1 cellular context compared by ENCODE assay signal in the genomic region with DNA sequence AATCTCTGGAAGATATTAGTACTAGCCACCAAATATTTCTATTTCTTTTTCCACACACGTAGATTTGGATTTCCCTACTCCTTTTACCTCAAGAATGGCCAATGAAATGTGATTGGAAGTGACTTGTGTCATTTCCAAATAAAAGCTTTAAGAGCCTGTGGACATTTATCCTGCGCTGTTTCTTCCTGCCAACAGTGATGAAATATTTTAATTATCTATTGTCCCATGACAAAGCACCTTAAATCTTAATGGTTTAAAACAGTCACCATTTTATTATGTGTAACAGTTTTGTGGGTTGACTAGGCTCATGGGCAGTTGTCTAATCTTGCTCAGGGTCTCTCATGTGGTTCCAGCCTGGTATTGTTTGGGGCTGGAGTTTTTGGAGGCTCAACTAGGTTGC.
TF ChIP-seq lines count a peak whose summit lies in the region.

No MANE protein-coding gene starts in this region.

TF ChIP-seq in K562, 482 proteins besides CTCF, POLR2A, EP300 and RAD21:
- TF ChIP-seq, protein P1, sequence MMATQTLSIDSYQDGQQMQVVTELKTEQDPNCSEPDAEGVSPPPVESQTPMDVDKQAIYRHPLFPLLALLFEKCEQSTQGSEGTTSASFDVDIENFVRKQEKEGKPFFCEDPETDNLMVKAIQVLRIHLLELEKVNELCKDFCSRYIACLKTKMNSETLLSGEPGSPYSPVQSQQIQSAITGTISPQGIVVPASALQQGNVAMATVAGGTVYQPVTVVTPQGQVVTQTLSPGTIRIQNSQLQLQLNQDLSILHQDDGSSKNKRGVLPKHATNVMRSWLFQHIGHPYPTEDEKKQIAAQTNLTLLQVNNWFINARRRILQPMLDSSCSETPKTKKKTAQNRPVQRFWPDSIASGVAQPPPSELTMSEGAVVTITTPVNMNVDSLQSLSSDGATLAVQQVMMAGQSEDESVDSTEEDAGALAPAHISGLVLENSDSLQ (IDR thresholded peaks at IDR 0.05): no peak
- TF ChIP-seq NR2C1 (IDR thresholded peaks at IDR 0.05) (0 out of 2 replicates have a peak, but pooled peaks have one; percentile 1), NR2C1 (tag; IDR thresholded peaks at IDR 0.05) (no peak), CEBPG (CRISPR knock-in tag; IDR thresholded peaks at IDR 0.05) (no peak), CEBPG (tag; conservative IDR thresholded peaks at IDR 0.05 in 1 of 2, IDR thresholded peaks at IDR 0.05 in 1 of 2) (0 out of 4 replicates have a peak, but pooled peaks of 1 of the 2 experiments have one; percentile 40), CEBPB (tag; IDR thresholded peaks at IDR 0.05) (0 out of 2 replicates have a peak, but pooled peaks have one; percentile 34), SMARCC2 (IDR thresholded peaks at IDR 0.05; ENCODE audit: low read depth) (no peak), ATF1 (CRISPR knock-in tag; IDR thresholded peaks at IDR 0.05) (no peak), ATF1 (tag; IDR thresholded peaks at IDR 0.05) (no peak), MYNN (IDR thresholded peaks at IDR 0.05) (peak; percentile 18; the same call in 1 of the 2 replicates), MYNN (CRISPR knock-in tag; IDR thresholded peaks at IDR 0.05) (no peak)
- TF ChIP-seq, protein P2, sequence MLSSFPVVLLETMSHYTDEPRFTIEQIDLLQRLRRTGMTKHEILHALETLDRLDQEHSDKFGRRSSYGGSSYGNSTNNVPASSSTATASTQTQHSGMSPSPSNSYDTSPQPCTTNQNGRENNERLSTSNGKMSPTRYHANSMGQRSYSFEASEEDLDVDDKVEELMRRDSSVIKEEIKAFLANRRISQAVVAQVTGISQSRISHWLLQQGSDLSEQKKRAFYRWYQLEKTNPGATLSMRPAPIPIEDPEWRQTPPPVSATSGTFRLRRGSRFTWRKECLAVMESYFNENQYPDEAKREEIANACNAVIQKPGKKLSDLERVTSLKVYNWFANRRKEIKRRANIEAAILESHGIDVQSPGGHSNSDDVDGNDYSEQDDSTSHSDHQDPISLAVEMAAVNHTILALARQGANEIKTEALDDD (IDR thresholded peaks at IDR 0.05): peak; percentile 68
- TF ChIP-seq, protein P3, sequence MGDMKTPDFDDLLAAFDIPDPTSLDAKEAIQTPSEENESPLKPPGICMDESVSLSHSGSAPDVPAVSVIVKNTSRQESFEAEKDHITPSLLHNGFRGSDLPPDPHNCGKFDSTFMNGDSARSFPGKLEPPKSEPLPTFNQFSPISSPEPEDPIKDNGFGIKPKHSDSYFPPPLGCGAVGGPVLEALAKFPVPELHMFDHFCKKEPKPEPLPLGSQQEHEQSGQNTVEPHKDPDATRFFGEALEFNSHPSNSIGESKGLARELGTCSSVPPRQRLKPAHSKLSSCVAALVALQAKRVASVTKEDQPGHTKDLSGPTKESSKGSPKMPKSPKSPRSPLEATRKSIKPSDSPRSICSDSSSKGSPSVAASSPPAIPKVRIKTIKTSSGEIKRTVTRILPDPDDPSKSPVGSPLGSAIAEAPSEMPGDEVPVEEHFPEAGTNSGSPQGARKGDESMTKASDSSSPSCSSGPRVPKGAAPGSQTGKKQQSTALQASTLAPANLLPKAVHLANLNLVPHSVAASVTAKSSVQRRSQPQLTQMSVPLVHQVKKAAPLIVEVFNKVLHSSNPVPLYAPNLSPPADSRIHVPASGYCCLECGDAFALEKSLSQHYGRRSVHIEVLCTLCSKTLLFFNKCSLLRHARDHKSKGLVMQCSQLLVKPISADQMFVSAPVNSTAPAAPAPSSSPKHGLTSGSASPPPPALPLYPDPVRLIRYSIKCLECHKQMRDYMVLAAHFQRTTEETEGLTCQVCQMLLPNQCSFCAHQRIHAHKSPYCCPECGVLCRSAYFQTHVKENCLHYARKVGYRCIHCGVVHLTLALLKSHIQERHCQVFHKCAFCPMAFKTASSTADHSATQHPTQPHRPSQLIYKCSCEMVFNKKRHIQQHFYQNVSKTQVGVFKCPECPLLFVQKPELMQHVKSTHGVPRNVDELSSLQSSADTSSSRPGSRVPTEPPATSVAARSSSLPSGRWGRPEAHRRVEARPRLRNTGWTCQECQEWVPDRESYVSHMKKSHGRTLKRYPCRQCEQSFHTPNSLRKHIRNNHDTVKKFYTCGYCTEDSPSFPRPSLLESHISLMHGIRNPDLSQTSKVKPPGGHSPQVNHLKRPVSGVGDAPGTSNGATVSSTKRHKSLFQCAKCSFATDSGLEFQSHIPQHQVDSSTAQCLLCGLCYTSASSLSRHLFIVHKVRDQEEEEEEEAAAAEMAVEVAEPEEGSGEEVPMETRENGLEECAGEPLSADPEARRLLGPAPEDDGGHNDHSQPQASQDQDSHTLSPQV (IDR thresholded peaks at IDR 0.05): 0 out of 2 replicates have a peak, but pooled peaks have one; percentile 6
- TF ChIP-seq, protein P4, sequence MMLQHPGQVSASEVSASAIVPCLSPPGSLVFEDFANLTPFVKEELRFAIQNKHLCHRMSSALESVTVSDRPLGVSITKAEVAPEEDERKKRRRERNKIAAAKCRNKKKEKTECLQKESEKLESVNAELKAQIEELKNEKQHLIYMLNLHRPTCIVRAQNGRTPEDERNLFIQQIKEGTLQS (IDR thresholded peaks at IDR 0.05): peak; percentile 52; the same call in 1 of the 2 replicates
- TF ChIP-seq, protein P4 (CRISPR knock-in tag; conservative IDR thresholded peaks at IDR 0.05): no peak
- TF ChIP-seq, protein P5, sequence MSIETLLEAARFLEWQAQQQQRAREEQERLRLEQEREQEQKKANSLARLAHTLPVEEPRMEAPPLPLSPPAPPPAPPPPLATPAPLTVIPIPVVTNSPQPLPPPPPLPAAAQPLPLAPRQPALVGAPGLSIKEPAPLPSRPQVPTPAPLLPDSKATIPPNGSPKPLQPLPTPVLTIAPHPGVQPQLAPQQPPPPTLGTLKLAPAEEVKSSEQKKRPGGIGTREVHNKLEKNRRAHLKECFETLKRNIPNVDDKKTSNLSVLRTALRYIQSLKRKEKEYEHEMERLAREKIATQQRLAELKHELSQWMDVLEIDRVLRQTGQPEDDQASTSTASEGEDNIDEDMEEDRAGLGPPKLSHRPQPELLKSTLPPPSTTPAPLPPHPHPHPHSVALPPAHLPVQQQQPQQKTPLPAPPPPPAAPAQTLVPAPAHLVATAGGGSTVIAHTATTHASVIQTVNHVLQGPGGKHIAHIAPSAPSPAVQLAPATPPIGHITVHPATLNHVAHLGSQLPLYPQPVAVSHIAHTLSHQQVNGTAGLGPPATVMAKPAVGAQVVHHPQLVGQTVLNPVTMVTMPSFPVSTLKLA (conservative IDR thresholded peaks at IDR 0.05): 0 out of 4 replicates have a peak, but pooled peaks of 1 of the 2 experiments have one; percentile 15
- TF ChIP-seq, protein P6, sequence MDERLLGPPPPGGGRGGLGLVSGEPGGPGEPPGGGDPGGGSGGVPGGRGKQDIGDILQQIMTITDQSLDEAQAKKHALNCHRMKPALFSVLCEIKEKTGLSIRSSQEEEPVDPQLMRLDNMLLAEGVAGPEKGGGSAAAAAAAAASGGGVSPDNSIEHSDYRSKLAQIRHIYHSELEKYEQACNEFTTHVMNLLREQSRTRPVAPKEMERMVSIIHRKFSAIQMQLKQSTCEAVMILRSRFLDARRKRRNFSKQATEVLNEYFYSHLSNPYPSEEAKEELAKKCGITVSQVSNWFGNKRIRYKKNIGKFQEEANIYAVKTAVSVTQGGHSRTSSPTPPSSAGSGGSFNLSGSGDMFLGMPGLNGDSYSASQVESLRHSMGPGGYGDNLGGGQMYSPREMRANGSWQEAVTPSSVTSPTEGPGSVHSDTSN (CRISPR knock-in tag; IDR thresholded peaks at IDR 0.05; ENCODE audit: low read depth): no peak
- TF ChIP-seq, protein P6 (tag; conservative IDR thresholded peaks at IDR 0.05; ENCODE audit: low read depth): peak; percentile 16; the same call in 1 of the 2 replicates
